ENCODE assay signal across 14 cellular contexts in the genomic region with DNA sequence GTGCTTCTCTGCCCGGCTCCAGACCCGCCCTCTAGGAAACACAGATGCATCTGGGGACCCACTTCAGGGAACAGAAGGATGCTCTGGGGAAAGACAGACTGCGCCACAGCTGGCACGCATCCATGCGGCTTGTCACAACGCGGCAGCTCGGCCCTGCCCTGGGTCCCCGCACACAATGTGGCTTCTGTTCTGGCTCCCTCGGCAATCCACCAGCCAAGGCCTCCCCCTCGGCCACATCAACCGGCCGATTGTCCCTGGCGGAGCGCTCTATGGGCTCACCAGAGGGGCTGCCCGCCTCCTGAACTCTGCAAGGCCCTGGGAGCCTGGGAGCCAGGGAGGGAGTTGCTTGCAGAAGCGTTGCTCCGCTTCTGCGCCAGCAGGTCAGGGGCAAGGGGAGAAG. TPM values are rescaled to one million over a fixed set of nuclear protein-coding genes. Genes with fewer than 3 reads are reported as not detected.
DNase-seq lines count a peak whose midpoint lies in the region; ATAC-seq and TF ChIP-seq lines count a peak whose summit lies in the region.
"Had no signal": no experiment of that assay in that cellular context is flagged by ENCODE, and none has a peak within 500 bp of the region (broad histone marks: within the 10 kb centered on the region; RNA-seq: fewer than 3 reads in every experiment).

No MANE protein-coding gene starts in this region.

- H3K4me1 ChIP-seq in right cardiac atrium (ENCODE audit: control insufficient read depth, insufficient read depth, low read length) = peaks cover 37% of the 10 kb centered on the region
- peaks cover 19% of the 10 kb centered on the region for H3K4me1 ChIP-seq in Karpas-422 (ENCODE audit: low read length)
- H3K4me1 ChIP-seq in neural progenitor cell = no peaks in the 10 kb centered on the region

- peaks cover 91% of the 10 kb centered on the region for H3K79me2 ChIP-seq in Karpas-422 (ENCODE audit: low read length)
- peaks cover 89% of the 10 kb centered on the region for H3K79me2 ChIP-seq in neural progenitor cell (ENCODE audit: low read depth)

- DNase-seq in H7 = peak; percentile 51
- DNase-seq in right cardiac atrium = peak; percentile 68 to 84 (median 84)
- peak; percentile 79 for DNase-seq in retina
- no peak for DNase-seq in Karpas-422
- DNase-seq in neural progenitor cell (ENCODE audit: low spot score) = no peak
- DNase-seq: activated B cell treated with CpG ODN at 0.5 μM for 24 hours; CD4-positive, CD25-positive, alpha-beta regulatory T cell; stimulated activated naive CD4-positive, alpha-beta T cell had no signal

- H3K4me3 Mint-ChIP-seq in neural progenitor cell = no peak overlapping the region
- H3K4me3 Mint-ChIP-seq: activated B cell treated with CpG ODN at 0.5 μM for 24 hours; activated naive CD8-positive, alpha-beta T cell; CD4-positive, CD25-positive, alpha-beta regulatory T cell had no signal

- no peaks in the 10 kb centered on the region for H3K27me3 ChIP-seq in H7 (ENCODE audit: control insufficient read depth, insufficient read depth, low read length)
- H3K27me3 ChIP-seq in right cardiac atrium (ENCODE audit: control insufficient read depth, insufficient read depth) = no peaks in the 10 kb centered on the region
- H3K27me3 ChIP-seq in Karpas-422 (ENCODE audit: low read length) = no peaks in the 10 kb centered on the region
- H3K27me3 ChIP-seq in neural progenitor cell = no peaks in the 10 kb centered on the region

- no peaks in the 10 kb centered on the region for H3K9me2 ChIP-seq in Karpas-422 (replicated peaks; ENCODE audit: insufficient read depth, low read length)

- peaks cover 13% of the 10 kb centered on the region for H3K9me3 Mint-ChIP-seq in neural progenitor cell
- H3K9me3 Mint-ChIP-seq: CD4-positive, CD25-positive, alpha-beta regulatory T cell had no signal

- H4K20me1 ChIP-seq in Karpas-422 (ENCODE audit: insufficient read depth, low read depth, low read length) = peaks cover 48% of the 10 kb centered on the region
- peaks cover 69% of the 10 kb centered on the region for H4K20me1 ChIP-seq in neural progenitor cell (ENCODE audit: low read depth)

- peak overlapping the region; percentile 65; the same call in 1 of the 2 replicates for H3K27ac ChIP-seq in VCaP
- H3K27ac ChIP-seq in right cardiac atrium (ENCODE audit: low read length) = no peak overlapping the region
- no peak overlapping the region for H3K27ac ChIP-seq in Karpas-422 (ENCODE audit: low read length)
- H3K27ac ChIP-seq in neural progenitor cell = no peak overlapping the region
- H3K27ac ChIP-seq: HL-60 had no signal

- ATAC-seq in right cardiac atrium = peak; percentile 30 to 34
- ATAC-seq in HG02642 (IDR thresholded peaks at IDR 0.05; ENCODE audit: poor library complexity, unreplicated experiment) = no peak
- ATAC-seq in GM21423 (IDR thresholded peaks at IDR 0.05; ENCODE audit: unreplicated experiment) = no peak

- 51% methylated on average over 19 of the region's 19 CpGs for WGBS in right cardiac atrium

- no peaks in the 10 kb centered on the region for H3F3A ChIP-seq in neural progenitor cell (ENCODE audit: low read depth)

- H3K4me3 ChIP-seq in H7 (ENCODE audit: insufficient read depth, low read depth, low read length) = no peak overlapping the region
- no peak overlapping the region for H3K4me3 ChIP-seq in right cardiac atrium (ENCODE audit: low read length)
- H3K4me3 ChIP-seq in Karpas-422 (ENCODE audit: low read length) = no peak overlapping the region
- H3K4me3 ChIP-seq in neural progenitor cell = no peak overlapping the region
- H3K4me3 ChIP-seq: coronary artery had no signal

- H3K36me3 ChIP-seq in H7 (replicated peaks; ENCODE audit: control insufficient read depth, insufficient read depth, low read length) = no peaks in the 10 kb centered on the region
- H3K36me3 ChIP-seq in Karpas-422 (ENCODE audit: insufficient read depth, low read length) = no peaks in the 10 kb centered on the region
- peaks cover 5% of the 10 kb centered on the region for H3K36me3 ChIP-seq in neural progenitor cell

- H3K36me3 Mint-ChIP-seq in neural progenitor cell = peaks cover 20% of the 10 kb centered on the region

- peaks cover 2% of the 10 kb centered on the region for H3K27me3 Mint-ChIP-seq in neural progenitor cell (ENCODE audit: insufficient read depth, low read depth)
- H3K27me3 Mint-ChIP-seq: activated B cell treated with CpG ODN at 0.5 μM for 24 hours; activated naive CD8-positive, alpha-beta T cell; CD4-positive, CD25-positive, alpha-beta regulatory T cell had no signal

- H3K4me2 ChIP-seq in Karpas-422 (ENCODE audit: low read depth, low read length, poor library complexity, severe bottlenecking) (no peak overlapping the region), neural progenitor cell (no peak overlapping the region)

- H3K27ac Mint-ChIP-seq in neural progenitor cell = no peak overlapping the region
- H3K27ac Mint-ChIP-seq: activated B cell treated with CpG ODN at 0.5 μM for 24 hours; activated naive CD8-positive, alpha-beta T cell had no signal

- no peak overlapping the region for H2AFZ ChIP-seq in Karpas-422 (ENCODE audit: low read length)
- H2AFZ ChIP-seq in neural progenitor cell (replicated peaks) = no peak overlapping the region

- TF ChIP-seq CTCF in VCaP (conservative IDR thresholded peaks at IDR 0.05) (no peak), neural progenitor cell (IDR thresholded peaks at IDR 0.05) (no peak)

- no peaks in the 10 kb centered on the region for H3K9me3 ChIP-seq in right cardiac atrium (ENCODE audit: control insufficient read depth, low read length)
- no peaks in the 10 kb centered on the region for H3K9me3 ChIP-seq in Karpas-422 (ENCODE audit: low read length)
- no peaks in the 10 kb centered on the region for H3K9me3 ChIP-seq in neural progenitor cell (ENCODE audit: low read depth)

- intact Hi-C loops in right cardiac atrium (cut with DNase I) = no loop called here

- peaks cover 47% of the 10 kb centered on the region for H3K4me1 Mint-ChIP-seq in neural progenitor cell

- H3K9ac ChIP-seq in Karpas-422 (ENCODE audit: low read length) = no peak overlapping the region
- no peak overlapping the region for H3K9ac ChIP-seq in neural progenitor cell

RNA-seq across cellular contexts. Expression of a gene that starts 38.1 kb away (rescaled TPM):
- total RNA-seq in H7 (2014; rRNA removed; shearing (Covaris generic)) = 16.1 and 17.3 TPM in 2 replicates
- total RNA-seq in right cardiac atrium = 10 to 100 TPM; 62.5 to 67.3 (median 65.5) TPM
- 34.8 TPM for polyA plus RNA-seq in right cardiac atrium
- total RNA-seq in Karpas-422 (2014; rRNA removed; shearing (Covaris generic); ENCODE audit: low replicate concordance) = 9.3 and 19.5 TPM in 2 replicates
- 5.6 and 21.0 TPM in 2 replicates for total RNA-seq in neural progenitor cell (ENCODE audit: low replicate concordance)

Comparison
In these comparisons a context has a peak if more than half of its experiments do, and no peak if none do; other contexts are left out.
1. DNase-seq: peak in H7 (single experiment), right cardiac atrium (3 of 3) and retina (single experiment); none in Karpas-422 (single experiment) and neural progenitor cell (single experiment).
2. ATAC-seq: peak in right cardiac atrium (2 of 2); none in HG02642 (single experiment) and GM21423 (single experiment).